1 cellular context compared by ENCODE assay signal in genomic region chr5:126875303-126875785, GRCh38.
TF ChIP-seq lines count a peak whose summit lies in the region.

No MANE protein-coding gene starts in this region.

TF ChIP-seq in HEK293, 187 proteins besides CTCF, POLR2A, EP300 and RAD21 (continued from another document):
- TF ChIP-seq ZNF362 (tag by site-specific recombination; IDR thresholded peaks at IDR 0.05), result no peak
- no peak for TF ChIP-seq ZBTB10 (tag by site-specific recombination; IDR thresholded peaks at IDR 0.05)
- no peak for TF ChIP-seq ZNF146 (tag by site-specific recombination; IDR thresholded peaks at IDR 0.05)
- TF ChIP-seq ZNF114 (tag by site-specific recombination; IDR thresholded peaks at IDR 0.05), result no peak
- TF ChIP-seq ZNF335 (tag by site-specific recombination; conservative IDR thresholded peaks at IDR 0.05), result peak; percentile 62
- peak; percentile 48; the same call in 1 of the 2 replicates for TF ChIP-seq ZNF394 (tag by site-specific recombination; IDR thresholded peaks at IDR 0.05; ENCODE audit: borderline replicate concordance)
- no peak for TF ChIP-seq KLF17 (tag by site-specific recombination; IDR thresholded peaks at IDR 0.05)
- TF ChIP-seq YY1 (tag by site-specific recombination; IDR thresholded peaks at IDR 0.05), result no peak
- TF ChIP-seq ZNF18 (tag by site-specific recombination; IDR thresholded peaks at IDR 0.05), result peak; percentile 60; the same call in 1 of the 2 replicates
- TF ChIP-seq SP7 (tag by site-specific recombination; IDR thresholded peaks at IDR 0.05), result peak; percentile 90
- peak; percentile 56 for TF ChIP-seq ZNF513 (tag by site-specific recombination; IDR thresholded peaks at IDR 0.05)
- no peak for TF ChIP-seq ZNF658 (tag by site-specific recombination; IDR thresholded peaks at IDR 0.05)
- peak; percentile 94 for TF ChIP-seq ZSCAN30 (tag by site-specific recombination; IDR thresholded peaks at IDR 0.05)
- no peak for TF ChIP-seq ZNF521 (tag by site-specific recombination; IDR thresholded peaks at IDR 0.05)
- peak; percentile 77 for TF ChIP-seq ZNF24 (tag by site-specific recombination; IDR thresholded peaks at IDR 0.05)
- TF ChIP-seq ATF2 (tag by site-specific recombination; IDR thresholded peaks at IDR 0.05; ENCODE audit: low read depth), result no peak
- TF ChIP-seq ZNF843 (tag by site-specific recombination; IDR thresholded peaks at IDR 0.05), result peak; percentile 99
- TF ChIP-seq OVOL3 (tag by site-specific recombination; IDR thresholded peaks at IDR 0.05), result 0 out of 2 replicates have a peak, but pooled peaks have one; percentile 55
- no peak for TF ChIP-seq PRDM1 (tag by site-specific recombination; IDR thresholded peaks at IDR 0.05)
- no peak for TF ChIP-seq HIC1 (tag by site-specific recombination; IDR thresholded peaks at IDR 0.05)
- peak; percentile 71; the same call in 1 of the 2 replicates for TF ChIP-seq ZNF580 (tag by site-specific recombination; IDR thresholded peaks at IDR 0.05)
- TF ChIP-seq ZNF639 (tag by site-specific recombination; IDR thresholded peaks at IDR 0.05), result no peak
- TF ChIP-seq ZNF280D (tag by site-specific recombination; IDR thresholded peaks at IDR 0.05), result no peak
- TF ChIP-seq ZNF571 (tag by site-specific recombination; IDR thresholded peaks at IDR 0.05), result no peak
- TF ChIP-seq KLF8 (tag by site-specific recombination; IDR thresholded peaks at IDR 0.05), result no peak
- TF ChIP-seq ZNF426 (tag by site-specific recombination; IDR thresholded peaks at IDR 0.05), result no peak
- no peak for TF ChIP-seq ZNF140 (tag by site-specific recombination; IDR thresholded peaks at IDR 0.05)
- TF ChIP-seq ZNF366 (tag by site-specific recombination; conservative IDR thresholded peaks at IDR 0.05), result peak; percentile 70; the same call in 1 of the 2 replicates
- no peak for TF ChIP-seq PATZ1 (tag by site-specific recombination; IDR thresholded peaks at IDR 0.05)
- no peak for TF ChIP-seq ZNF548 (tag by site-specific recombination; IDR thresholded peaks at IDR 0.05)
- no peak for TF ChIP-seq YY2 (tag by site-specific recombination; IDR thresholded peaks at IDR 0.05)
